In the genomic region with DNA sequence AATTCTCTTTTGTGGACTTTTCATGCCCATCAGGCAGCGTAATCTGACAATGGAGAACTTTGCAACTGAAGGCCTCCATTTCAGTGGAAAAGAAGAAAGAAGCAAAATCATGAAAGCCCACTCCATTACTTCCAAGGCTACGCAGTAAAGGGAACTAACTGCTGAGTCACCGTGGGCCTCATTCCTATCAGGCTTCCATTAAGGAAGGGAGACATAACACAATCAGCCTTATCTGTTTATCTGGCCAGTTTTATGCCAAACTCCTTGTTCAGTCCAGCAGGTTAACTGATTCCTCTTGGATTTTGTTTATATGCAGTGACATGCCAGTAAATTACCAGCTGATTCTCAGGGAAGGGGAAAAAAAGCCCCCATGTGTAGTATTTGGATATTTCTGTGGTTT, we compare ENCODE assay signal across 17 cellular contexts. TPM values are rescaled to one million over a fixed set of nuclear protein-coding genes. Genes with fewer than 3 reads are reported as not detected.
A peak's percentile ranks its signal among the peaks of the same experiment; 100 is the strongest.
DNase-seq lines count a peak whose midpoint lies in the region; ATAC-seq and TF ChIP-seq lines count a peak whose summit lies in the region.
"Had no signal": no experiment of that assay in that cellular context is flagged by ENCODE, and none has a peak within 500 bp of the region (broad histone marks: within the 10 kb centered on the region; RNA-seq: fewer than 3 reads in every experiment).

No MANE protein-coding gene starts in this region.

- no peak overlapping the region for H3K9ac ChIP-seq in Loucy (ENCODE audit: low read depth, low read length, poor library complexity, severe bottlenecking)

- H3K4me1 Mint-ChIP-seq in mesothelial cell of epicardium: peaks cover 25% of the 10 kb centered on the region
- H3K4me1 Mint-ChIP-seq in activated CD4-positive, alpha-beta memory T cell treated with anti-CD3 and anti-CD28 coated beads for 36 hours (ENCODE audit: low read depth): peaks cover 13% of the 10 kb centered on the region

- POLR2A ChIA-PET in activated CD4-positive, alpha-beta memory T cell treated with anti-CD3 and anti-CD28 coated beads for 36 hours (lab: Charles Lee): no interaction called here

- H3K27me3 ChIP-seq in ACC112 (ENCODE audit: insufficient read depth, low read length) (no peaks in the 10 kb centered on the region), Loucy (ENCODE audit: insufficient read depth, low read length, poor library complexity, severe bottlenecking) (no peaks in the 10 kb centered on the region)
- H3K27me3 ChIP-seq: gastrocnemius medialis, neutrophil, transverse colon had no signal

- H3K4me1 ChIP-seq in ACC112 (ENCODE audit: control insufficient read depth, insufficient read depth, low read length, unreplicated experiment): peaks cover 28% of the 10 kb centered on the region
- peaks cover 58% of the 10 kb centered on the region for H3K4me1 ChIP-seq in Loucy (ENCODE audit: insufficient read depth, low read length, poor library complexity, severe bottlenecking)
- H3K4me1 ChIP-seq: transverse colon had no signal

- peaks cover 43% of the 10 kb centered on the region for H4K20me1 ChIP-seq in Loucy (ENCODE audit: insufficient read depth, low read length, poor library complexity, severe bottlenecking)

- H3K27ac Mint-ChIP-seq in mesothelial cell of epicardium: peak overlapping the region; percentile 72
- H3K27ac Mint-ChIP-seq in activated CD4-positive, alpha-beta memory T cell treated with anti-CD3 and anti-CD28 coated beads for 36 hours: no peak overlapping the region
- H3K27ac Mint-ChIP-seq: activated CD4-positive, alpha-beta T cell treated with anti-CD3 and anti-CD28 coated beads for 36 hours; activated T-cell treated with anti-CD3 and anti-CD28 coated beads, Interleukin-2, amount 50 U/mL, for 24 hours; T-cell had no signal

- DNase-seq in dermis microvascular lymphatic vessel endothelial cell (ENCODE audit: low read depth in 2 of 2) (peak; percentile 21 to 88), mesothelial cell of epicardium (ENCODE audit: low spot score in 2 of 2, unreplicated experiment in 2 of 2) (no peak), NOMO-1 treated with DMSO at 0.1 percent for 48 hours (lab: John Stamatoyannopoulos, UW; ENCODE audit: unreplicated experiment) (no peak), cerebellar cortex (ENCODE audit: low spot score) (no peak)
- no peak for DNase-seq in activated CD4-positive, alpha-beta memory T cell treated with anti-CD3 and anti-CD28 coated beads for 36 hours
- DNase-seq: activated CD4-positive, alpha-beta T cell treated with anti-CD3 and anti-CD28 coated beads for 36 hours; activated T-cell treated with anti-CD3 and anti-CD28 coated beads, Interleukin-2, amount 50 U/mL, for 24 hours; DMS79; gastrocnemius medialis; left colon; NCI-H2171 treated with DMSO at 0.1 percent for 48 hours; T-cell; transverse colon had no signal

- H3K27me3 Mint-ChIP-seq in mesothelial cell of epicardium (ENCODE audit: low read depth): no peaks in the 10 kb centered on the region
- H3K27me3 Mint-ChIP-seq in activated CD4-positive, alpha-beta memory T cell treated with anti-CD3 and anti-CD28 coated beads for 36 hours: no peaks in the 10 kb centered on the region
- H3K27me3 Mint-ChIP-seq: activated CD4-positive, alpha-beta T cell treated with anti-CD3 and anti-CD28 coated beads for 36 hours; activated T-cell treated with anti-CD3 and anti-CD28 coated beads, Interleukin-2, amount 50 U/mL, for 24 hours; T-cell had no signal

- H3K36me3 ChIP-seq in ACC112 (ENCODE audit: insufficient read depth, low read length) (no peaks in the 10 kb centered on the region), Loucy (ENCODE audit: insufficient read depth, low read length) (peaks cover 89% of the 10 kb centered on the region)
- H3K36me3 ChIP-seq: gastrocnemius medialis, neutrophil, transverse colon had no signal

- CTCF ChIA-PET in activated CD4-positive, alpha-beta memory T cell treated with anti-CD3 and anti-CD28 coated beads for 36 hours (lab: Charles Lee): no interaction called here

- no peaks in the 10 kb centered on the region for H3F3A ChIP-seq in Loucy (ENCODE audit: low read depth)

- no peak overlapping the region for H3K27ac ChIP-seq in ACC112 (ENCODE audit: low read depth, low read length)
- H3K27ac ChIP-seq: neutrophil, transverse colon had no signal

- no peak overlapping the region for H3K4me3 Mint-ChIP-seq in mesothelial cell of epicardium
- H3K4me3 Mint-ChIP-seq in activated CD4-positive, alpha-beta memory T cell treated with anti-CD3 and anti-CD28 coated beads for 36 hours: no peak overlapping the region
- H3K4me3 Mint-ChIP-seq: activated CD4-positive, alpha-beta T cell treated with anti-CD3 and anti-CD28 coated beads for 36 hours; activated T-cell treated with anti-CD3 and anti-CD28 coated beads, Interleukin-2, amount 50 U/mL, for 24 hours; T-cell had no signal

- ATAC-seq in GM19324 (IDR thresholded peaks at IDR 0.05; ENCODE audit: low FRiP score, unreplicated experiment): no peak
- ATAC-seq: activated CD4-positive, alpha-beta T cell treated with anti-CD3 and anti-CD28 coated beads for 36 hours; gastrocnemius medialis; left colon; T-cell had no signal

- H3K4me3 ChIP-seq in ACC112 (ENCODE audit: low read depth, low read length) (no peak overlapping the region), Loucy (ENCODE audit: low read length, poor library complexity, severe bottlenecking) (no peak overlapping the region)
- H3K4me3 ChIP-seq: gastrocnemius medialis, transverse colon had no signal

- intact Hi-C loops in activated CD4-positive, alpha-beta memory T cell treated with anti-CD3 and anti-CD28 coated beads for 36 hours (cut with micrococcal nuclease): no loop called here

- H3K79me2 ChIP-seq in ACC112 (ENCODE audit: control insufficient read depth, insufficient read depth, low read length, unreplicated experiment) (no peaks in the 10 kb centered on the region), Loucy (ENCODE audit: insufficient read depth, low read length) (peaks cover 89% of the 10 kb centered on the region)

- H2AFZ ChIP-seq in ACC112 (ENCODE audit: low read length, unreplicated experiment) (peak overlapping the region; percentile 53), Loucy (ENCODE audit: low read length) (no peak overlapping the region)

- peak overlapping the region; percentile 19 for H3K4me2 ChIP-seq in Loucy (ENCODE audit: low read depth, low read length, poor library complexity, severe bottlenecking)

- H3K9me2 ChIP-seq in Loucy (replicated peaks; ENCODE audit: low read depth, low read length): no peaks in the 10 kb centered on the region

- no peaks in the 10 kb centered on the region for H3K9me3 ChIP-seq in Loucy (ENCODE audit: insufficient read depth, low read depth, low read length)
- H3K9me3 ChIP-seq: gastrocnemius medialis, neutrophil, transverse colon had no signal

- no peaks in the 10 kb centered on the region for H3K36me3 Mint-ChIP-seq in mesothelial cell of epicardium
- peaks cover 35% of the 10 kb centered on the region for H3K36me3 Mint-ChIP-seq in activated CD4-positive, alpha-beta memory T cell treated with anti-CD3 and anti-CD28 coated beads for 36 hours

- TF ChIP-seq CTCF in Loucy (conservative IDR thresholded peaks at IDR 0.05; ENCODE audit: low read length) (no peak), mesothelial cell of epicardium (IDR thresholded peaks at IDR 0.05; ENCODE audit: unreplicated experiment) (no peak)

- H3K9me3 Mint-ChIP-seq in mesothelial cell of epicardium: no peaks in the 10 kb centered on the region
- no peaks in the 10 kb centered on the region for H3K9me3 Mint-ChIP-seq in activated CD4-positive, alpha-beta memory T cell treated with anti-CD3 and anti-CD28 coated beads for 36 hours
- H3K9me3 Mint-ChIP-seq: activated T-cell treated with anti-CD3 and anti-CD28 coated beads, Interleukin-2, amount 50 U/mL, for 24 hours; T-cell had no signal

RNA-seq across cellular contexts. Expression of gene KATNAL1, which starts 56.8 kb away (rescaled TPM):
- 9.1 and 11.5 TPM in 2 replicates for total RNA-seq in dermis microvascular lymphatic vessel endothelial cell
- total RNA-seq in mesothelial cell of epicardium: 26.0 to 30.5 TPM (median 26.8 TPM) in 3 replicates
- total RNA-seq in activated CD4-positive, alpha-beta memory T cell treated with anti-CD3 and anti-CD28 coated beads for 36 hours: 10 to 100 TPM; 13.9 to 16.8 TPM

RNA-seq across cellular contexts. Expression of gene UBE2L5, which starts 58.2 kb away (rescaled TPM):
- total RNA-seq in dermis microvascular lymphatic vessel endothelial cell (not detected in 2 replicates), mesothelial cell of epicardium (0.20 TPM in 1 of 3 replicates, not detected in the others)
- total RNA-seq in activated CD4-positive, alpha-beta memory T cell treated with anti-CD3 and anti-CD28 coated beads for 36 hours: not detected
- total RNA-seq: gastrocnemius medialis, left colon, transverse colon had no signal

Comparison
In these comparisons a context has a peak if more than half of its experiments do, and no peak if none do; other contexts are left out.
1. DNase-seq: peak in dermis microvascular lymphatic vessel endothelial cell (2 of 2); none in mesothelial cell of epicardium (0 of 2), activated CD4-positive, alpha-beta memory T cell treated with anti-CD3 and anti-CD28 coated beads for 36 hours (single experiment), NOMO-1 treated with DMSO at 0.1 percent for 48 hours (single experiment) and cerebellar cortex (single experiment).